Comparison of ENCODE assay signal across 20 cellular contexts in genomic region chr17:616407-616806, GRCh38.
DNase-seq lines count a peak whose midpoint lies in the region; TF ChIP-seq lines count a peak whose summit lies in the region.
"Had no signal": no experiment of that assay in that cellular context is flagged by ENCODE, and none has a peak within 500 bp of the region (broad histone marks: within the 10 kb centered on the region; RNA-seq: fewer than 3 reads in every experiment).

No MANE protein-coding gene starts in this region.

- no peak overlapping the region for H3K18ac ChIP-seq in neuronal stem cell (ENCODE audit: low read length)

- no peak overlapping the region for H3K27ac ChIP-seq in mammary epithelial cell (ENCODE audit: insufficient read depth, low read depth, low read length)
- peak overlapping the region; percentile 55 to 78 (median 73) for H3K27ac ChIP-seq in thyroid gland
- no peak overlapping the region for H3K27ac ChIP-seq in neuronal stem cell (replicated peaks; ENCODE audit: low read length)
- H3K27ac ChIP-seq: 22Rv1, RWPE1 had no signal

- H2BK15ac ChIP-seq in neuronal stem cell (ENCODE audit: low read length) = no peak overlapping the region

- TF ChIP-seq CTCF in mammary epithelial cell (conservative IDR thresholded peaks at IDR 0.05 in 1 of 2, IDR thresholded peaks at IDR 0.05 in 1 of 2; ENCODE audit: extremely low read depth in 1 of 2, insufficient read depth in 1 of 2, low read depth in 1 of 2, low read length in 2 of 2) = no peak
- TF ChIP-seq CTCF in nephron (IDR thresholded peaks at IDR 0.05; ENCODE audit: unreplicated experiment in 3 of 3) = no peak
- TF ChIP-seq CTCF in thyroid gland (IDR thresholded peaks at IDR 0.05) = no peak

- H3K14ac ChIP-seq in neuronal stem cell (ENCODE audit: low read length) = no peak overlapping the region

- no peak for DNase-seq in activated naive CD4-positive, alpha-beta T cell treated with anti-CD3 and anti-CD28 coated beads, Interleukin-2, amount 10 ng/mL, durations not matched to agents 7 days and 5 days
- DNase-seq in mammary epithelial cell (peak; percentile 65), thyroid gland (peak; percentile 63 to 75), RKO (ENCODE audit: low spot score) (no peak), NCI-H1436 treated with DMSO at 0.1 percent for 48 hours (lab: John Stamatoyannopoulos, UW) (no peak), neuronal stem cell (ENCODE audit: low spot score) (no peak)
- DNase-seq: BE2C, DMS53, KBM-7, MM.1S, NCI-H1417, NCI-H1694 treated with DMSO at 0.1 percent for 48 hours, NCI-H2081, NCI-H2227 treated with DMSO at 0.1 percent for 48 hours, NCI-H526 treated with DMSO at 0.1 percent for 48 hours, SHP77 had no signal

- no TSS peak for BruUV-seq in mammary epithelial cell (replicated peaks; lab: Mats Ljungman, UMichigan)

- H2BK12ac ChIP-seq in neuronal stem cell (ENCODE audit: low read length) = no peak overlapping the region

- H3K9me3 ChIP-seq in mammary epithelial cell (replicated peaks; ENCODE audit: insufficient read depth, low read length) (no peaks in the 10 kb centered on the region), thyroid gland (no peaks in the 10 kb centered on the region), neuronal stem cell (replicated peaks in 1 of 2; ENCODE audit: control insufficient read depth in 2 of 2, insufficient read depth in 1 of 2, low read depth in 1 of 2, low read length in 2 of 2) (peaks cover 0 to 9% of the 10 kb centered on the region in 2 donors)
- H3K9me3 ChIP-seq: BE2C had no signal

- WGBS in mammary epithelial cell (ENCODE audit: low coverage, missing lambda C conversion rate) = 6% methylated on average over 3 of the region's 4 CpGs
- WGBS in thyroid gland, 2 donors = 18 to 24% methylated on average over 4 of the region's 4 CpGs
- no CpG with 5 or more reads among the region's 4 CpGs for WGBS in neuronal stem cell (ENCODE audit: extremely low coverage in 2 of 2, insufficient read length in 2 of 2, insufficient replicate concordance in 1 of 2), 2 donors

- no peaks in the 10 kb centered on the region for H3K79me1 ChIP-seq in neuronal stem cell (ENCODE audit: low read depth, low read length)

- H2BK5ac ChIP-seq in neuronal stem cell (ENCODE audit: low read length) = no peak overlapping the region

- no peaks in the 10 kb centered on the region for H3K27me3 Mint-ChIP-seq in activated naive CD4-positive, alpha-beta T cell treated with anti-CD3 and anti-CD28 coated beads, Interleukin-2, amount 50 U/mL, for 24 hours
- no peaks in the 10 kb centered on the region for H3K27me3 Mint-ChIP-seq in activated naive CD4-positive, alpha-beta T cell treated with anti-CD3 and anti-CD28 coated beads, Interleukin-2, amount 10 ng/mL, durations not matched to agents 7 days and 5 days
- no peaks in the 10 kb centered on the region for H3K27me3 Mint-ChIP-seq in nephron (ENCODE audit: low read depth)

- H3K4me1 ChIP-seq in mammary epithelial cell (ENCODE audit: insufficient read depth, low read length) (peaks cover 41% of the 10 kb centered on the region), thyroid gland (peaks cover 30 to 33% of the 10 kb centered on the region in 2 donors), neuronal stem cell (ENCODE audit: control insufficient read depth in 2 of 2, insufficient read depth in 1 of 2, low read depth in 1 of 2, low read length in 2 of 2) (peaks cover 0 to 2% of the 10 kb centered on the region in 2 donors)
- H3K4me1 ChIP-seq: BE2C had no signal

- H3K36me3 ChIP-seq in mammary epithelial cell (ENCODE audit: insufficient read depth, low read length) (no peaks in the 10 kb centered on the region), thyroid gland (no peaks in the 10 kb centered on the region), neuronal stem cell (replicated peaks in 1 of 2; ENCODE audit: control insufficient read depth in 2 of 2, insufficient read depth in 2 of 2, low read length in 2 of 2) (peaks cover 9 to 28% of the 10 kb centered on the region in 2 donors)
- H3K36me3 ChIP-seq: BE2C had no signal

- H4K20me1 ChIP-seq in mammary epithelial cell (ENCODE audit: insufficient read depth, low read length) = no peaks in the 10 kb centered on the region

- in situ Hi-C loops in mammary epithelial cell (cut with MboI; ENCODE audit: low sequenced_read_pairs in 2 of 2) = no loop called here

- no peak overlapping the region for H3K23ac ChIP-seq in neuronal stem cell (ENCODE audit: low read depth, low read length, poor library complexity)

- H3K4me1 Mint-ChIP-seq in activated naive CD4-positive, alpha-beta T cell treated with anti-CD3 and anti-CD28 coated beads, Interleukin-2, amount 50 U/mL, for 24 hours = no peaks in the 10 kb centered on the region
- no peaks in the 10 kb centered on the region for H3K4me1 Mint-ChIP-seq in activated naive CD4-positive, alpha-beta T cell treated with anti-CD3 and anti-CD28 coated beads, Interleukin-2, amount 10 ng/mL, durations not matched to agents 7 days and 5 days
- H3K4me1 Mint-ChIP-seq in nephron = peaks cover 26% of the 10 kb centered on the region

- H2AFZ ChIP-seq in mammary epithelial cell (ENCODE audit: low read depth, low read length) (no peak overlapping the region), neuronal stem cell (ENCODE audit: low read length) (no peak overlapping the region)

- no peak overlapping the region for H3K4me3 ChIP-seq in mammary epithelial cell (replicated peaks in 1 of 3; ENCODE audit: insufficient read depth in 1 of 3, low read depth in 2 of 3, low read length in 3 of 3)
- no peak overlapping the region for H3K4me3 ChIP-seq in thyroid gland (replicated peaks in 1 of 3)
- H3K4me3 ChIP-seq in neuronal stem cell (ENCODE audit: low read length in 2 of 2) = no peak overlapping the region

- no peak overlapping the region for H3K4me3 Mint-ChIP-seq in activated naive CD4-positive, alpha-beta T cell treated with anti-CD3 and anti-CD28 coated beads, Interleukin-2, amount 50 U/mL, for 24 hours
- no peak overlapping the region for H3K4me3 Mint-ChIP-seq in activated naive CD4-positive, alpha-beta T cell treated with anti-CD3 and anti-CD28 coated beads, Interleukin-2, amount 10 ng/mL, durations not matched to agents 7 days and 5 days
- H3K4me3 Mint-ChIP-seq in nephron = no peak overlapping the region

- no peaks in the 10 kb centered on the region for H3K9me3 Mint-ChIP-seq in activated naive CD4-positive, alpha-beta T cell treated with anti-CD3 and anti-CD28 coated beads, Interleukin-2, amount 50 U/mL, for 24 hours
- peaks cover 5% of the 10 kb centered on the region for H3K9me3 Mint-ChIP-seq in activated naive CD4-positive, alpha-beta T cell treated with anti-CD3 and anti-CD28 coated beads, Interleukin-2, amount 10 ng/mL, durations not matched to agents 7 days and 5 days
- H3K9me3 Mint-ChIP-seq in nephron = peaks cover 3% of the 10 kb centered on the region

- intact Hi-C loops in mammary epithelial cell (cut with micrococcal nuclease) (no loop called here), thyroid gland (cut with DNase I) (no loop called here)

- TF ChIP-seq POLR2A in thyroid gland (IDR thresholded peaks at IDR 0.05) = no peak

- H2AK5ac ChIP-seq in neuronal stem cell (ENCODE audit: low read depth, low read length) = no peak overlapping the region

- no peak overlapping the region for H3K9ac ChIP-seq in mammary epithelial cell (ENCODE audit: insufficient read depth, low read length)
- H3K9ac ChIP-seq in neuronal stem cell (ENCODE audit: low read depth, low read length, poor library complexity) = no peak overlapping the region

- peaks cover 18% of the 10 kb centered on the region for H3K36me3 Mint-ChIP-seq in activated naive CD4-positive, alpha-beta T cell treated with anti-CD3 and anti-CD28 coated beads, Interleukin-2, amount 50 U/mL, for 24 hours
- peaks cover 31% of the 10 kb centered on the region for H3K36me3 Mint-ChIP-seq in activated naive CD4-positive, alpha-beta T cell treated with anti-CD3 and anti-CD28 coated beads, Interleukin-2, amount 10 ng/mL, durations not matched to agents 7 days and 5 days
- H3K36me3 Mint-ChIP-seq in nephron (ENCODE audit: low read depth) = peaks cover 39% of the 10 kb centered on the region

- no peak overlapping the region for H3K4me2 ChIP-seq in mammary epithelial cell (ENCODE audit: insufficient read depth, low read depth, low read length)
- H3K4me2 ChIP-seq in neuronal stem cell (ENCODE audit: insufficient read depth, low read length, poor library complexity, severe bottlenecking) = no peak overlapping the region

- H4K8ac ChIP-seq in neuronal stem cell (ENCODE audit: low read depth, low read length) = no peak overlapping the region

- H3K79me2 ChIP-seq in mammary epithelial cell (ENCODE audit: insufficient read depth, low read length) = no peaks in the 10 kb centered on the region

- no peak overlapping the region for H3K4ac ChIP-seq in neuronal stem cell (ENCODE audit: low read length)

- H3K27ac Mint-ChIP-seq in activated naive CD4-positive, alpha-beta T cell treated with anti-CD3 and anti-CD28 coated beads, Interleukin-2, amount 50 U/mL, for 24 hours = peak overlapping the region; percentile 38
- no peak overlapping the region for H3K27ac Mint-ChIP-seq in activated naive CD4-positive, alpha-beta T cell treated with anti-CD3 and anti-CD28 coated beads, Interleukin-2, amount 10 ng/mL, durations not matched to agents 7 days and 5 days
- peak overlapping the region; percentile 7 to 61 (median 17) for H3K27ac Mint-ChIP-seq in nephron

- H4K91ac ChIP-seq in neuronal stem cell (ENCODE audit: low read depth, low read length, poor library complexity) = no peak overlapping the region

- dilution Hi-C loops in mammary epithelial cell (cut with HindIII; ENCODE audit: low sequenced_read_pairs) = no loop called here

- H3K27me3 ChIP-seq in mammary epithelial cell (ENCODE audit: insufficient read depth, low read length) (no peaks in the 10 kb centered on the region), thyroid gland (no peaks in the 10 kb centered on the region), neuronal stem cell (ENCODE audit: control insufficient read depth in 3 of 3, insufficient read depth in 3 of 3, low read depth in 1 of 3, low read length in 3 of 3) (no peaks in the 10 kb centered on the region)
- H3K27me3 ChIP-seq: BE2C had no signal

- no peak overlapping the region for H2BK120ac ChIP-seq in neuronal stem cell (ENCODE audit: low read depth, low read length)

- CTCF ChIA-PET in activated naive CD4-positive, alpha-beta T cell treated with anti-CD3 and anti-CD28 coated beads, Interleukin-2, amount 10 ng/mL, durations not matched to agents 7 days and 5 days (lab: Charles Lee) = interaction anchor here (1.2 kb wide), 1 partner anchor 204 kb away, joined by 3 read pairs; no protein-coding TSS in a partner anchor
- CTCF ChIA-PET in mammary epithelial cell (lab: Charles Lee; ENCODE audit: low non-redundant PET) = no interaction called here

Comparison
In these comparisons a context has a peak if more than half of its experiments do, and no peak if none do; other contexts are left out.
1. DNase-seq: peak in mammary epithelial cell (single experiment) and thyroid gland (2 of 2); none in activated naive CD4-positive, alpha-beta T cell treated with anti-CD3 and anti-CD28 coated beads, Interleukin-2, amount 10 ng/mL, durations not matched to agents 7 days and 5 days (single experiment), RKO (single experiment), NCI-H1436 treated with DMSO at 0.1 percent for 48 hours (single experiment) and neuronal stem cell (single experiment).
2. H3K27ac ChIP-seq: peak in thyroid gland (3 of 3); none in mammary epithelial cell (single experiment) and neuronal stem cell (single experiment).